ENCODE assay signal across 16 cellular contexts in genomic region chr16:87335306-87335967, GRCh38. TPM values are rescaled to one million over a fixed set of nuclear protein-coding genes. Genes with fewer than 3 reads are reported as not detected.
DNase-seq lines count a peak whose midpoint lies in the region; ATAC-seq and TF ChIP-seq lines count a peak whose summit lies in the region.
"Had no signal": no experiment of that assay in that cellular context is flagged by ENCODE, and none has a peak within 500 bp of the region (broad histone marks: within the 10 kb centered on the region; RNA-seq: fewer than 3 reads in every experiment).

No MANE protein-coding gene starts in this region.

- no peaks in the 10 kb centered on the region for H3K79me2 ChIP-seq in Loucy (ENCODE audit: insufficient read depth, low read length)

- H3K27ac Mint-ChIP-seq in central memory CD8-positive, alpha-beta T cell (ENCODE audit: low read depth), result peak overlapping the region; percentile 55

- TF ChIP-seq CTCF in Loucy (conservative IDR thresholded peaks at IDR 0.05; ENCODE audit: low read length), result no peak

- ATAC-seq in Right ventricle myocardium inferior (no peak), left cardiac atrium (no peak), GM19397 (IDR thresholded peaks at IDR 0.05; ENCODE audit: unreplicated experiment) (no peak)
- ATAC-seq in central memory CD8-positive, alpha-beta T cell (replicated peaks; ENCODE audit: extremely low read depth, poor library complexity, severe bottlenecking), result no peak
- ATAC-seq: PC-3 had no signal

- no peak overlapping the region for H3K9ac ChIP-seq in Loucy (ENCODE audit: low read depth, low read length, poor library complexity, severe bottlenecking)

- peaks cover 3% of the 10 kb centered on the region for H4K20me1 ChIP-seq in Loucy (ENCODE audit: insufficient read depth, low read length, poor library complexity, severe bottlenecking)

- no peak overlapping the region for H3K4me3 Mint-ChIP-seq in central memory CD8-positive, alpha-beta T cell

- peaks cover 26% of the 10 kb centered on the region for H3K4me1 ChIP-seq in Loucy (ENCODE audit: insufficient read depth, low read length, poor library complexity, severe bottlenecking)

- no peaks in the 10 kb centered on the region for H3K9me3 Mint-ChIP-seq in central memory CD8-positive, alpha-beta T cell

- DNase-seq in Right ventricle myocardium inferior (ENCODE audit: missing footprints) (peak; percentile 55), left cardiac atrium (no peak), substantia nigra (lab: John Stamatoyannopoulos, UW) (no peak), HCEC 1CT (no peak)
- no peak for DNase-seq in central memory CD8-positive, alpha-beta T cell (ENCODE audit: low spot score in 2 of 2)
- DNase-seq: ACHN, DMS79 treated with DMSO at 0.1 percent for 48 hours, KG1, NCI-H1417 treated with DMSO at 0.1 percent for 48 hours, NCI-H187 treated with DMSO at 0.1 percent for 48 hours, NCI-H345, NCI-H526, PC-3, RPMI8226 had no signal

- H3K9me2 ChIP-seq in Loucy (replicated peaks; ENCODE audit: low read depth, low read length), result no peaks in the 10 kb centered on the region

- H3K27me3 ChIP-seq in Loucy (ENCODE audit: insufficient read depth, low read length, poor library complexity, severe bottlenecking), result no peaks in the 10 kb centered on the region

- intact Hi-C loops in Right ventricle myocardium inferior (cut with DNase I) (no loop called here), left cardiac atrium (cut with DNase I) (no loop called here)

- peaks cover 19% of the 10 kb centered on the region for H3K36me3 Mint-ChIP-seq in central memory CD8-positive, alpha-beta T cell (ENCODE audit: insufficient read depth)

- H3K36me3 ChIP-seq in Loucy (ENCODE audit: insufficient read depth, low read length), result peaks cover 44% of the 10 kb centered on the region; the same call in 1 of the 2 replicates

- H3K9me3 ChIP-seq in Loucy (ENCODE audit: insufficient read depth, low read depth, low read length), result no peaks in the 10 kb centered on the region

- H3K4me3 ChIP-seq in Loucy (ENCODE audit: low read length, poor library complexity, severe bottlenecking), result no peak overlapping the region

- H3K27ac ChIP-seq in substantia nigra (ENCODE audit: low read depth, low read length, poor library complexity, severe bottlenecking), result peak overlapping the region; percentile 26

- H2AFZ ChIP-seq in Loucy (ENCODE audit: low read length), result no peak overlapping the region

- no peaks in the 10 kb centered on the region for H3K27me3 Mint-ChIP-seq in central memory CD8-positive, alpha-beta T cell

- no peaks in the 10 kb centered on the region for H3F3A ChIP-seq in Loucy (ENCODE audit: low read depth)

- peaks cover 4% of the 10 kb centered on the region for H3K4me1 Mint-ChIP-seq in central memory CD8-positive, alpha-beta T cell

- peak overlapping the region; percentile 24 for H3K4me2 ChIP-seq in Loucy (ENCODE audit: low read depth, low read length, poor library complexity, severe bottlenecking)

RNA-seq across cellular contexts. Expression of gene C16orf95, which starts 18.2 kb away (rescaled TPM):
- 4.2 TPM for total RNA-seq in Right ventricle myocardium inferior
- 1 to 10 TPM; 3.2 to 3.4 TPM for total RNA-seq in left cardiac atrium

RNA-seq across cellular contexts. Expression of gene FBXO31, which starts 48.1 kb away (rescaled TPM):
- total RNA-seq in Right ventricle myocardium inferior (70.2 TPM), left cardiac atrium (10 to 100 TPM; 45.6 to 50.8 TPM)

RNA-seq across cellular contexts. Expression of gene MAP1LC3B, which starts 56.7 kb away (rescaled TPM):
- total RNA-seq in Right ventricle myocardium inferior, result 125 TPM
- total RNA-seq in left cardiac atrium, result 10 to 100 TPM; 82.9 to 90.2 TPM
